Comparison of ENCODE assay signal across 7 cellular contexts in genomic region chr2:75416420-75417342, GRCh38.
A peak's percentile ranks its signal among the peaks of the same experiment; 100 is the strongest.
DNase-seq lines count a peak whose midpoint lies in the region; ATAC-seq and TF ChIP-seq lines count a peak whose summit lies in the region.

No MANE protein-coding gene starts in this region.

- no peaks in the 10 kb centered on the region for H3K36me3 Mint-ChIP-seq in T-cell
- H3K36me3 Mint-ChIP-seq in stimulated activated memory B cell treated with anti-CD40 and anti-IgM and Interleukin-4, amounts not matched to agents 10 μg/mL and 1 μg/mL and 100 μg/mL, for 72 hours = peaks cover 17% of the 10 kb centered on the region

- no peaks in the 10 kb centered on the region for H3K27me3 ChIP-seq in body of pancreas
- H3K27me3 ChIP-seq in BE2C = no peaks in the 10 kb centered on the region

- ATAC-seq in GM18909 (IDR thresholded peaks at IDR 0.05; ENCODE audit: poor library complexity, unreplicated experiment) = peak; percentile 85
- ATAC-seq in HG02840 (IDR thresholded peaks at IDR 0.05; ENCODE audit: low FRiP score, unreplicated experiment) = peak; percentile 63
- ATAC-seq in T-cell (replicated peaks in 1 of 4) = peak; percentile 76 to 95 (median 90)
- peak; percentile 81 for ATAC-seq in stimulated activated memory B cell treated with anti-CD40 and anti-IgM and Interleukin-4, amounts not matched to agents 10 μg/mL and 1 μg/mL and 100 μg/mL, for 72 hours
- no peak for ATAC-seq in body of pancreas

- peak in 16 of 34 experiments; percentile 4 to 46 (median 12) for DNase-seq in T-cell
- no peak for DNase-seq in body of pancreas
- DNase-seq in BE2C = no peak
- DNase-seq in DMS153 treated with DMSO at 0.1 percent for 48 hours (lab: John Stamatoyannopoulos, UW; ENCODE audit: unreplicated experiment) = no peak

- peak overlapping the region; percentile 81 to 88 for H3K27ac Mint-ChIP-seq in T-cell
- peak overlapping the region; percentile 80 for H3K27ac Mint-ChIP-seq in stimulated activated memory B cell treated with anti-CD40 and anti-IgM and Interleukin-4, amounts not matched to agents 10 μg/mL and 1 μg/mL and 100 μg/mL, for 72 hours

- POLR2A ChIA-PET in T-cell (lab: Charles Lee) = no interaction called here

- no peaks in the 10 kb centered on the region for H3K9me3 ChIP-seq in body of pancreas
- no peaks in the 10 kb centered on the region for H3K9me3 ChIP-seq in BE2C

- peak overlapping the region; percentile 74 to 89 (median 83) for H3K4me3 Mint-ChIP-seq in T-cell
- H3K4me3 Mint-ChIP-seq in stimulated activated memory B cell treated with anti-CD40 and anti-IgM and Interleukin-4, amounts not matched to agents 10 μg/mL and 1 μg/mL and 100 μg/mL, for 72 hours = peak overlapping the region; percentile 73

- intact Hi-C loops in body of pancreas (cut with DNase I) = no loop called here

- peaks cover 18 to 48% (median 28%) of the 10 kb centered on the region in 3 donors for H3K4me1 Mint-ChIP-seq in T-cell
- H3K4me1 Mint-ChIP-seq in stimulated activated memory B cell treated with anti-CD40 and anti-IgM and Interleukin-4, amounts not matched to agents 10 μg/mL and 1 μg/mL and 100 μg/mL, for 72 hours = peaks cover 33% of the 10 kb centered on the region

- CTCF ChIA-PET in T-cell (lab: Charles Lee) = no interaction called here

- H3K27me3 Mint-ChIP-seq in T-cell = peaks cover 0 to 13% of the 10 kb centered on the region in 2 donors
- H3K27me3 Mint-ChIP-seq in stimulated activated memory B cell treated with anti-CD40 and anti-IgM and Interleukin-4, amounts not matched to agents 10 μg/mL and 1 μg/mL and 100 μg/mL, for 72 hours = no peaks in the 10 kb centered on the region

- 9 to 11% methylated on average over 5 of the region's 5 CpGs for WGBS in body of pancreas, 2 donors

- no peak overlapping the region for H3K27ac ChIP-seq in body of pancreas

- no peak overlapping the region for H3K4me3 ChIP-seq in body of pancreas
- no peak overlapping the region for H3K4me3 ChIP-seq in BE2C (ENCODE audit: low read depth, low read length)

- TF ChIP-seq CTCF in body of pancreas (IDR thresholded peaks at IDR 0.05) (no peak), BE2C (IDR thresholded peaks at IDR 0.05; ENCODE audit: low read depth, low read length) (no peak)

- H3K36me3 ChIP-seq in body of pancreas (replicated peaks in 1 of 2; ENCODE audit: insufficient read depth in 1 of 2, low read depth in 2 of 2) (no peaks in the 10 kb centered on the region), BE2C (no peaks in the 10 kb centered on the region)

- peaks cover 16% of the 10 kb centered on the region for H3K4me1 ChIP-seq in body of pancreas
- H3K4me1 ChIP-seq in BE2C = no peaks in the 10 kb centered on the region

- no peak for TF ChIP-seq POLR2A in body of pancreas (IDR thresholded peaks at IDR 0.05)

- peaks cover 0 to 6% (median under 1%) of the 10 kb centered on the region in 3 donors for H3K9me3 Mint-ChIP-seq in T-cell
- peaks cover 4% of the 10 kb centered on the region for H3K9me3 Mint-ChIP-seq in stimulated activated memory B cell treated with anti-CD40 and anti-IgM and Interleukin-4, amounts not matched to agents 10 μg/mL and 1 μg/mL and 100 μg/mL, for 72 hours
